In the genomic region with DNA sequence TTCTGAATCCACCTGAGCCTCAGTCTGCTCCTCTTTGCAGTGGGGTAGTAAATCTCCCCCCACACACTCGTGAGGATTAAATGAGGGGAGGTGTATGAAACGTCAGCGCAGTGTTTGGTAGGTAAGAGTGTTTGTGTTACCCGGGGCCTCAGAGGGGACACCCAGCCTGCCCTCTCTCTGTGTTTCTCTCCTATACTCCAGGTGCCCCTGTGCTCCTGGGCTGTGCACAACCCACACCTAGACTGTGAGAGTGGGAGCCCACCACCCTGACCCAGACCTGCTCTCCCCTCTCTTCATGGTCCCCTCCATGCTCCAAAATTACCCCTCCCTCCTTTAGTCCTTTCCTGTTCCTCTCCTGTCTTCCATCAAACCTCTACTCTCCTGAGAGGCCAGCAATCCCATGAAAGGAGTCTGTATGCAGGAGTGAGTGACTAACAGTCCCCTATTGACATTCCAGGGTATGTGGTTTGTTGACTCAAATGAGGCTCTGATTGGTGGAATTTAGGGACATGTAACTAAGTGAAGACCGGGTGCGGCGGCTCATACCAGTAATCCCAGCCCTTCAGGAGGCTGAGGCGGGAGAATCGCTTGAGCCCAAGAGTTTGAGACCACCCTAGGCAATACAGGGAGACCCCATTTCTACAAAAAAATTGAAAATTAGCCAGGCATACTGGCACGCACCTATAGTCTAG, we compare ENCODE assay signal across 17 cellular contexts. TPM values are rescaled to one million over a fixed set of nuclear protein-coding genes. Genes with fewer than 3 reads are reported as not detected.
A peak's percentile ranks its signal among the peaks of the same experiment; 100 is the strongest.
DNase-seq lines count a peak whose midpoint lies in the region; ATAC-seq and TF ChIP-seq lines count a peak whose summit lies in the region.
"Had no signal": no experiment of that assay in that cellular context is flagged by ENCODE, and none has a peak within 500 bp of the region (broad histone marks: within the 10 kb centered on the region; RNA-seq: fewer than 3 reads in every experiment).

No MANE protein-coding gene starts in this region.

- H3K9me2 ChIP-seq in PC-9 (ENCODE audit: insufficient read depth): no peaks in the 10 kb centered on the region

- no peak overlapping the region for H3K4me3 ChIP-seq in PC-9
- H3K4me3 ChIP-seq in vagina: no peak overlapping the region
- H3K4me3 ChIP-seq: esophagus squamous epithelium had no signal

- CTCF ChIA-PET in PC-9 (lab: Charles Lee): interaction anchor here (0.6 to 1.0 kb wide), 2 partner anchors 29 to 105 kb away, joined by 3 to 8 read pairs; no protein-coding TSS in a partner anchor

- H3K36me3 ChIP-seq in PC-9 (ENCODE audit: low read depth) (no peaks in the 10 kb centered on the region), vagina (no peaks in the 10 kb centered on the region)
- H3K36me3 ChIP-seq: esophagus squamous epithelium had no signal

- H3K27ac ChIP-seq in PC-9 (no peak overlapping the region), foreskin keratinocyte (no peak overlapping the region), vagina (no peak overlapping the region)

- no peaks in the 10 kb centered on the region for H3K79me2 ChIP-seq in PC-9 (ENCODE audit: low read depth)

- DNase-seq in ELF-1 (ENCODE audit: low read depth, low spot score) (peak; percentile 65), PC-9 (peak; percentile 40 to 86), foreskin keratinocyte (peak; percentile 23 to 58), renal cortical epithelial cell (ENCODE audit: low read depth) (peak; percentile 80), vagina (ENCODE audit: extremely low spot score in 2 of 2) (no peak)
- DNase-seq: activated CD4-positive, alpha-beta T cell treated with anti-CD3 and anti-CD28 coated beads for 36 hours; activated gamma-delta T cell; central memory CD4-positive, alpha-beta T cell; DMS 273 treated with DMSO at 0.1 percent for 48 hours; esophagus squamous epithelium; left cardiac atrium; NCI-H1417; occipital lobe; stimulated activated naive B cell treated with anti-CD40 and anti-IgM and Interleukin-4, amounts not matched to agents 10 μg/mL and 1 μg/mL and 100 μg/mL, for 72 hours had no signal

- peak overlapping the region; percentile 29 for H3K4me2 ChIP-seq in PC-9

- TF ChIP-seq CTCF in PC-9 (conservative IDR thresholded peaks at IDR 0.05): no peak
- TF ChIP-seq CTCF in foreskin keratinocyte (conservative IDR thresholded peaks at IDR 0.05): no peak
- TF ChIP-seq CTCF in vagina (IDR thresholded peaks at IDR 0.05): no peak

- BruUV-seq in PC-9 (replicated peaks; lab: Mats Ljungman, UMichigan): no TSS peak

- TF ChIP-seq POLR2A in vagina (IDR thresholded peaks at IDR 0.05): no peak

- H3K4me1 ChIP-seq in PC-9 (replicated peaks; ENCODE audit: insufficient read depth) (peaks cover 31% of the 10 kb centered on the region), foreskin keratinocyte (no peaks in the 10 kb centered on the region), vagina (no peaks in the 10 kb centered on the region)

- H3K27me3 ChIP-seq in PC-9 (ENCODE audit: insufficient read depth, low read depth): no peaks in the 10 kb centered on the region
- peaks cover 19% of the 10 kb centered on the region for H3K27me3 ChIP-seq in foreskin keratinocyte
- no peaks in the 10 kb centered on the region for H3K27me3 ChIP-seq in vagina

- ATAC-seq in foreskin keratinocyte (no peak), HG02852 (IDR thresholded peaks at IDR 0.05; ENCODE audit: unreplicated experiment) (no peak), GM21528 (IDR thresholded peaks at IDR 0.05; ENCODE audit: low FRiP score, unreplicated experiment) (no peak), HG02642 (IDR thresholded peaks at IDR 0.05; ENCODE audit: poor library complexity, unreplicated experiment) (no peak)
- ATAC-seq: activated CD4-positive, alpha-beta T cell treated with anti-CD3 and anti-CD28 coated beads for 36 hours; stimulated activated naive B cell treated with anti-CD40 and anti-IgM and Interleukin-4, amounts not matched to agents 10 μg/mL and 1 μg/mL and 100 μg/mL, for 72 hours had no signal

- H4K20me1 ChIP-seq in PC-9 (ENCODE audit: insufficient read depth): no peaks in the 10 kb centered on the region

- H3K9me3 ChIP-seq in PC-9 (ENCODE audit: insufficient read depth, low read depth) (no peaks in the 10 kb centered on the region), vagina (no peaks in the 10 kb centered on the region)
- H3K9me3 ChIP-seq: esophagus squamous epithelium had no signal

- POLR2A ChIA-PET in PC-9 (lab: Charles Lee; ENCODE audit: unreplicated experiment): interaction anchor here (0.6 kb wide), 1 partner anchor 10 kb away, joined by 3 read pairs; no protein-coding TSS in a partner anchor

- no peak overlapping the region for H2AFZ ChIP-seq in PC-9

- no peaks in the 10 kb centered on the region; the same call in 1 of the 2 replicates for H3F3A ChIP-seq in PC-9 (ENCODE audit: insufficient read depth, low read depth)

- intact Hi-C loops in PC-9 (cut with micrococcal nuclease; ENCODE audit: unreplicated experiment) (no loop called here), vagina (cut with DNase I) (no loop called here)

RNA-seq across cellular contexts. Expression of a gene that starts 10.4 kb away (rescaled TPM):
- not detected in 2 replicates for total RNA-seq in PC-9 (2021)
- not detected in 2 replicates for total RNA-seq in foreskin keratinocyte
- not detected in 2 replicates for polyA plus RNA-seq in foreskin keratinocyte
- not detected in 2 replicates for total RNA-seq in renal cortical epithelial cell
- total RNA-seq in vagina: not detected
- total RNA-seq: activated CD4-positive, alpha-beta T cell treated with anti-CD3 and anti-CD28 coated beads for 36 hours; occipital lobe had no signal

Comparison
In these comparisons a context has a peak if more than half of its experiments do, and no peak if none do; other contexts are left out.
1. DNase-seq: peak in ELF-1 (single experiment), PC-9 (2 of 2), foreskin keratinocyte (2 of 2) and renal cortical epithelial cell (single experiment); none in vagina (0 of 2).